ENCODE assay signal across 9 cellular contexts in genomic region chr16:600781-601180, GRCh38. TPM values are rescaled to one million over a fixed set of nuclear protein-coding genes. Genes with fewer than 3 reads are reported as not detected.
DNase-seq lines count a peak whose midpoint lies in the region; ATAC-seq, FAIRE-seq and TF ChIP-seq lines count a peak whose summit lies in the region.
"Had no signal": no experiment of that assay in that cellular context is flagged by ENCODE, and none has a peak within 500 bp of the region (broad histone marks: within the 10 kb centered on the region; RNA-seq: fewer than 3 reads in every experiment).

No MANE protein-coding gene starts in this region.

- no peak overlapping the region for H3K9ac ChIP-seq in kidney (ENCODE audit: low read length in 2 of 2)

- in situ Hi-C loops in G401 (cut with HindIII; ENCODE audit: low sequenced_read_pairs) = no loop called here

- no peak for FAIRE-seq in kidney (lab: Jason Lieb, UNC)

- H3K36me3 ChIP-seq in kidney (ENCODE audit: control insufficient read depth in 1 of 2, insufficient read depth in 2 of 2, low read length in 2 of 2) = peaks cover 2 to 5% of the 10 kb centered on the region in 2 donors
- H3K36me3 ChIP-seq in naive thymus-derived CD4-positive, alpha-beta T cell (ENCODE audit: control insufficient read depth in 2 of 3, insufficient read depth in 3 of 3, low read length in 3 of 3) = peaks cover 0 to 10% (median 0%) of the 10 kb centered on the region in 3 experiments

- H3K4me3 ChIP-seq in kidney (ENCODE audit: low read length in 2 of 2) = no peak overlapping the region
- no peak overlapping the region for H3K4me3 ChIP-seq in naive thymus-derived CD4-positive, alpha-beta T cell (ENCODE audit: low read length)

- no peaks in the 10 kb centered on the region for H3K27me3 Mint-ChIP-seq in WTC11 (ENCODE audit: low read depth)
- no peaks in the 10 kb centered on the region for H3K27me3 Mint-ChIP-seq in naive thymus-derived CD4-positive, alpha-beta T cell
- H3K27me3 Mint-ChIP-seq in activated CD4-positive, alpha-beta T cell treated with anti-CD3 and anti-CD28 coated beads, Interleukin-2, amount 10 ng/mL, durations not matched to agents 24 days and 14 days = no peaks in the 10 kb centered on the region
- H3K27me3 Mint-ChIP-seq in activated T-helper 2 cell treated with anti-CD3 and anti-CD28 coated beads, Interferon-gamma antibody, Interleukin-2, Interleukin-4, amounts not matched to agents 10 μg/mL and 5 μg/mL and 100 μg/mL, durations not matched to agents 14 hours and 24 hours and 36 hours (ENCODE audit: low read depth) = no peaks in the 10 kb centered on the region

- ATAC-seq in WTC11 = peak; percentile 89
- ATAC-seq in naive thymus-derived CD4-positive, alpha-beta T cell = no peak

- H3K27me3 ChIP-seq in naive thymus-derived CD4-positive, alpha-beta T cell (ENCODE audit: control insufficient read depth in 2 of 2, insufficient read depth in 2 of 2, low read length in 2 of 2) = no peaks in the 10 kb centered on the region

- H3K36me3 Mint-ChIP-seq in WTC11 = peaks cover 27% of the 10 kb centered on the region
- H3K36me3 Mint-ChIP-seq in naive thymus-derived CD4-positive, alpha-beta T cell = peaks cover 0 to 14% (median 0%) of the 10 kb centered on the region in 5 donors
- peaks cover 12% of the 10 kb centered on the region for H3K36me3 Mint-ChIP-seq in activated CD4-positive, alpha-beta T cell treated with anti-CD3 and anti-CD28 coated beads, Interleukin-2, amount 10 ng/mL, durations not matched to agents 24 days and 14 days (ENCODE audit: low read depth)
- peaks cover 17% of the 10 kb centered on the region for H3K36me3 Mint-ChIP-seq in activated T-helper 2 cell treated with anti-CD3 and anti-CD28 coated beads, Interferon-gamma antibody, Interleukin-2, Interleukin-4, amounts not matched to agents 10 μg/mL and 5 μg/mL and 100 μg/mL, durations not matched to agents 14 hours and 24 hours and 36 hours (ENCODE audit: low read depth)

- H3K27ac Mint-ChIP-seq in WTC11 = peak overlapping the region; percentile 22; the same call in 1 of the 2 replicates
- no peak overlapping the region for H3K27ac Mint-ChIP-seq in naive thymus-derived CD4-positive, alpha-beta T cell
- H3K27ac Mint-ChIP-seq in activated CD4-positive, alpha-beta T cell treated with anti-CD3 and anti-CD28 coated beads, Interleukin-2, amount 10 ng/mL, durations not matched to agents 24 days and 14 days = no peak overlapping the region
- H3K27ac Mint-ChIP-seq in activated T-helper 2 cell treated with anti-CD3 and anti-CD28 coated beads, Interferon-gamma antibody, Interleukin-2, Interleukin-4, amounts not matched to agents 10 μg/mL and 5 μg/mL and 100 μg/mL, durations not matched to agents 14 hours and 24 hours and 36 hours = no peak overlapping the region

- DNase-seq in G401 (ENCODE audit: low spot score) (peak; percentile 69), HuH-7 (ENCODE audit: low spot score) (peak; percentile 39), WTC11 (ENCODE audit: low spot score) (no peak), kidney (no peak)
- no peak for DNase-seq in naive thymus-derived CD4-positive, alpha-beta T cell
- no peak for DNase-seq in activated CD4-positive, alpha-beta T cell treated with anti-CD3 and anti-CD28 coated beads, Interleukin-2, amount 10 ng/mL, durations not matched to agents 24 days and 14 days
- DNase-seq in activated T-cell treated with anti-CD3 and anti-CD28 coated beads, Interleukin-2, amount 50 U/mL, for 1 hour = no peak
- DNase-seq in activated T-helper 2 cell treated with anti-CD3 and anti-CD28 coated beads, Interferon-gamma antibody, Interleukin-2, Interleukin-4, amounts not matched to agents 10 μg/mL and 5 μg/mL and 100 μg/mL, durations not matched to agents 14 hours and 24 hours and 36 hours (ENCODE audit: low spot score) = no peak
- DNase-seq: RPMI8226 had no signal

- peaks cover 12% of the 10 kb centered on the region for H3K9me3 Mint-ChIP-seq in WTC11
- no peaks in the 10 kb centered on the region for H3K9me3 Mint-ChIP-seq in naive thymus-derived CD4-positive, alpha-beta T cell
- H3K9me3 Mint-ChIP-seq in activated CD4-positive, alpha-beta T cell treated with anti-CD3 and anti-CD28 coated beads, Interleukin-2, amount 10 ng/mL, durations not matched to agents 24 days and 14 days = no peaks in the 10 kb centered on the region
- no peaks in the 10 kb centered on the region for H3K9me3 Mint-ChIP-seq in activated T-helper 2 cell treated with anti-CD3 and anti-CD28 coated beads, Interferon-gamma antibody, Interleukin-2, Interleukin-4, amounts not matched to agents 10 μg/mL and 5 μg/mL and 100 μg/mL, durations not matched to agents 14 hours and 24 hours and 36 hours

- H3K4me3 Mint-ChIP-seq in WTC11 = no peak overlapping the region
- H3K4me3 Mint-ChIP-seq in naive thymus-derived CD4-positive, alpha-beta T cell = no peak overlapping the region
- H3K4me3 Mint-ChIP-seq in activated CD4-positive, alpha-beta T cell treated with anti-CD3 and anti-CD28 coated beads, Interleukin-2, amount 10 ng/mL, durations not matched to agents 24 days and 14 days = no peak overlapping the region
- H3K4me3 Mint-ChIP-seq in activated T-helper 2 cell treated with anti-CD3 and anti-CD28 coated beads, Interferon-gamma antibody, Interleukin-2, Interleukin-4, amounts not matched to agents 10 μg/mL and 5 μg/mL and 100 μg/mL, durations not matched to agents 14 hours and 24 hours and 36 hours (ENCODE audit: low read depth) = no peak overlapping the region

- intact Hi-C loops in kidney (cut with DNase I) = no loop called here
- intact Hi-C loops in naive thymus-derived CD4-positive, alpha-beta T cell (cut with micrococcal nuclease) = no loop called here
- intact Hi-C loops in activated CD4-positive, alpha-beta T cell treated with anti-CD3 and anti-CD28 coated beads, Interleukin-2, amount 10 ng/mL, durations not matched to agents 24 days and 14 days (cut with micrococcal nuclease) = no loop called here
- intact Hi-C loops in activated T-helper 2 cell treated with anti-CD3 and anti-CD28 coated beads, Interferon-gamma antibody, Interleukin-2, Interleukin-4, amounts not matched to agents 10 μg/mL and 5 μg/mL and 100 μg/mL, durations not matched to agents 14 hours and 24 hours and 36 hours (cut with micrococcal nuclease) = no loop called here

- H3K4me1 ChIP-seq in kidney (ENCODE audit: control insufficient read depth in 1 of 2, insufficient read depth in 1 of 2, low read depth in 1 of 2, low read length in 2 of 2) = peaks cover 0 to 6% of the 10 kb centered on the region in 2 donors
- no peaks in the 10 kb centered on the region for H3K4me1 ChIP-seq in naive thymus-derived CD4-positive, alpha-beta T cell (ENCODE audit: control insufficient read depth in 2 of 2, insufficient read depth in 2 of 2, low read length in 2 of 2)

- POLR2A ChIA-PET in WTC11 (lab: Charles Lee) = interaction anchor here (0.6 to 1.0 kb wide), 3 partner anchors 9 to 169 kb away, joined by 3 to 6 read pairs (median 4); no protein-coding TSS in a partner anchor
- POLR2A ChIA-PET in naive thymus-derived CD4-positive, alpha-beta T cell (lab: Charles Lee) = interaction anchor here (0.7 kb wide), 1 partner anchor 35 kb away, joined by 4 read pairs; the partner anchor contains the start of gene METTL26

- CTCF ChIA-PET in WTC11 (lab: Charles Lee) = interaction anchor here (0.6 to 2.9 kb wide), 24 partner anchors 9 to 248 kb away, joined by 3 to 21 read pairs (median 4); partner anchors contain the start of genes CAPN15, MRPL28, RHBDL1 and WDR90
- CTCF ChIA-PET in naive thymus-derived CD4-positive, alpha-beta T cell (lab: Charles Lee) = interaction anchor here (1.3 kb wide), 1 partner anchor 24 kb away, joined by 10 read pairs; no protein-coding TSS in a partner anchor

- peaks cover 0 to 4% of the 10 kb centered on the region in 2 donors for H3K9me3 ChIP-seq in kidney (ENCODE audit: control insufficient read depth in 1 of 2, low read length in 2 of 2)
- H3K9me3 ChIP-seq in naive thymus-derived CD4-positive, alpha-beta T cell (ENCODE audit: control insufficient read depth in 2 of 3, low read length in 3 of 3) = peaks cover 0 to 4% (median 0%) of the 10 kb centered on the region in 3 experiments

- no peaks in the 10 kb centered on the region for H3K4me1 Mint-ChIP-seq in WTC11
- peaks cover 3 to 24% (median 18%) of the 10 kb centered on the region in 7 donors for H3K4me1 Mint-ChIP-seq in naive thymus-derived CD4-positive, alpha-beta T cell
- peaks cover 4% of the 10 kb centered on the region for H3K4me1 Mint-ChIP-seq in activated CD4-positive, alpha-beta T cell treated with anti-CD3 and anti-CD28 coated beads, Interleukin-2, amount 10 ng/mL, durations not matched to agents 24 days and 14 days
- peaks cover 4% of the 10 kb centered on the region for H3K4me1 Mint-ChIP-seq in activated T-helper 2 cell treated with anti-CD3 and anti-CD28 coated beads, Interferon-gamma antibody, Interleukin-2, Interleukin-4, amounts not matched to agents 10 μg/mL and 5 μg/mL and 100 μg/mL, durations not matched to agents 14 hours and 24 hours and 36 hours (ENCODE audit: low read depth)

- H3K27ac ChIP-seq in kidney (ENCODE audit: low read depth in 2 of 2, low read length in 2 of 2) = no peak overlapping the region
- no peak overlapping the region for H3K27ac ChIP-seq in naive thymus-derived CD4-positive, alpha-beta T cell (ENCODE audit: low read depth, low read length)

- TF ChIP-seq CTCF in WTC11 (IDR thresholded peaks at IDR 0.05) (no peak), kidney (IDR thresholded peaks at IDR 0.05; ENCODE audit: borderline replicate concordance, extremely low read depth, insufficient read depth) (peak; percentile 20)

RNA-seq across cellular contexts. Expression of gene RAB40C, which starts 10.9 kb away (rescaled TPM):
- total RNA-seq in G401 (2014; rRNA removed; shearing (Covaris generic)) = 28.6 and 32.2 TPM in 2 replicates
- 22.5 to 28.0 TPM (median 26.2 TPM) in 3 replicates for total RNA-seq in WTC11 (2021)
- 24.0 TPM for total RNA-seq in kidney
- polyA plus RNA-seq in kidney (ENCODE audit: insufficient read depth, low read depth, low replicate concordance) = 18.1 TPM
- total RNA-seq in naive thymus-derived CD4-positive, alpha-beta T cell = 10 to 100 TPM; 15.8 to 23.2 (median 17.8) TPM
- 10 to 100 TPM in 1 of 2 donors, 1 to 10 TPM in 1; 7.9 to 17.5 TPM for polyA plus RNA-seq in naive thymus-derived CD4-positive, alpha-beta T cell
- total RNA-seq in activated CD4-positive, alpha-beta T cell treated with anti-CD3 and anti-CD28 coated beads, Interleukin-2, amount 10 ng/mL, durations not matched to agents 24 days and 14 days = 12.5 and 16.5 TPM in 2 replicates
- total RNA-seq in activated T-helper 2 cell treated with anti-CD3 and anti-CD28 coated beads, Interferon-gamma antibody, Interleukin-2, Interleukin-4, amounts not matched to agents 10 μg/mL and 5 μg/mL and 100 μg/mL, durations not matched to agents 14 hours and 24 hours and 36 hours = 13.4 and 16.2 TPM in 2 replicates

RNA-seq across cellular contexts. Expression of gene WFIKKN1, which starts 30.0 kb away (rescaled TPM):
- total RNA-seq in G401 (2014; rRNA removed; shearing (Covaris generic)) = 44.6 and 64.4 TPM in 2 replicates
- total RNA-seq in WTC11 (2021) = 12.3 to 18.6 TPM (median 17.3 TPM) in 3 replicates
- 0.69 TPM for total RNA-seq in kidney
- polyA plus RNA-seq in kidney (ENCODE audit: insufficient read depth, low read depth, low replicate concordance) = 1.8 TPM
- under 1 TPM; 0.34 to 0.81 (median 0.56) TPM for total RNA-seq in naive thymus-derived CD4-positive, alpha-beta T cell
- not detected for polyA plus RNA-seq in naive thymus-derived CD4-positive, alpha-beta T cell
- total RNA-seq in activated CD4-positive, alpha-beta T cell treated with anti-CD3 and anti-CD28 coated beads, Interleukin-2, amount 10 ng/mL, durations not matched to agents 24 days and 14 days = 0.44 and 0.45 TPM in 2 replicates
- total RNA-seq in activated T-helper 2 cell treated with anti-CD3 and anti-CD28 coated beads, Interferon-gamma antibody, Interleukin-2, Interleukin-4, amounts not matched to agents 10 μg/mL and 5 μg/mL and 100 μg/mL, durations not matched to agents 14 hours and 24 hours and 36 hours = 0.32 and 0.57 TPM in 2 replicates

RNA-seq across cellular contexts. Expression of gene PIGQ, which starts 31.0 kb away (rescaled TPM):
- 38.8 and 54.4 TPM in 2 replicates for total RNA-seq in G401 (2014; rRNA removed; shearing (Covaris generic))
- total RNA-seq in WTC11 (2021) (57.7 to 63.7 TPM (median 60.8 TPM) in 3 replicates), kidney (92.9 TPM)
- polyA plus RNA-seq in kidney (ENCODE audit: insufficient read depth, low read depth, low replicate concordance) = 118 TPM
- total RNA-seq in naive thymus-derived CD4-positive, alpha-beta T cell = 10 to 100 TPM; 27.1 to 63.0 (median 45.1) TPM
- polyA plus RNA-seq in naive thymus-derived CD4-positive, alpha-beta T cell = 10 to 100 TPM; 12.3 to 16.2 TPM
- total RNA-seq in activated CD4-positive, alpha-beta T cell treated with anti-CD3 and anti-CD28 coated beads, Interleukin-2, amount 10 ng/mL, durations not matched to agents 24 days and 14 days = 43.2 and 50.3 TPM in 2 replicates
- total RNA-seq in activated T-helper 2 cell treated with anti-CD3 and anti-CD28 coated beads, Interferon-gamma antibody, Interleukin-2, Interleukin-4, amounts not matched to agents 10 μg/mL and 5 μg/mL and 100 μg/mL, durations not matched to agents 14 hours and 24 hours and 36 hours = 43.4 and 44.9 TPM in 2 replicates

RNA-seq across cellular contexts. Expression of gene NHLRC4, which starts 34.0 kb away (rescaled TPM):
- total RNA-seq in G401 (2014; rRNA removed; shearing (Covaris generic)) = 2.7 and 4.1 TPM in 2 replicates
- 0.76 to 0.92 TPM (median 0.87 TPM) in 3 replicates for total RNA-seq in WTC11 (2021)
- 3.3 TPM for total RNA-seq in kidney
- 17.4 TPM for polyA plus RNA-seq in kidney (ENCODE audit: insufficient read depth, low read depth, low replicate concordance)
- 1 to 10 TPM; 1.6 to 5.8 (median 3.2) TPM for total RNA-seq in naive thymus-derived CD4-positive, alpha-beta T cell
- 1 to 10 TPM; 4.6 to 5.1 TPM for polyA plus RNA-seq in naive thymus-derived CD4-positive, alpha-beta T cell
- total RNA-seq in activated CD4-positive, alpha-beta T cell treated with anti-CD3 and anti-CD28 coated beads, Interleukin-2, amount 10 ng/mL, durations not matched to agents 24 days and 14 days = 1.1 TPM in 2 replicates
- total RNA-seq in activated T-helper 2 cell treated with anti-CD3 and anti-CD28 coated beads, Interferon-gamma antibody, Interleukin-2, Interleukin-4, amounts not matched to agents 10 μg/mL and 5 μg/mL and 100 μg/mL, durations not matched to agents 14 hours and 24 hours and 36 hours = 1.1 and 1.3 TPM in 2 replicates

RNA-seq across cellular contexts. Expression of gene METTL26, which starts 35.3 kb away (rescaled TPM):
- total RNA-seq in G401 (2014; rRNA removed; shearing (Covaris generic)) = 119 and 161 TPM in 2 replicates
- 115 to 121 TPM (median 115 TPM) in 3 replicates for total RNA-seq in WTC11 (2021)
- 44.2 TPM for total RNA-seq in kidney
- 183 TPM for polyA plus RNA-seq in kidney (ENCODE audit: insufficient read depth, low read depth, low replicate concordance)
- total RNA-seq in naive thymus-derived CD4-positive, alpha-beta T cell = 10 to 100 TPM; 41.7 to 97.5 (median 64.0) TPM
- 10 to 100 TPM; 95.8 to 96.9 TPM for polyA plus RNA-seq in naive thymus-derived CD4-positive, alpha-beta T cell
- total RNA-seq in activated CD4-positive, alpha-beta T cell treated with anti-CD3 and anti-CD28 coated beads, Interleukin-2, amount 10 ng/mL, durations not matched to agents 24 days and 14 days = 146 and 153 TPM in 2 replicates
- total RNA-seq in activated T-helper 2 cell treated with anti-CD3 and anti-CD28 coated beads, Interferon-gamma antibody, Interleukin-2, Interleukin-4, amounts not matched to agents 10 μg/mL and 5 μg/mL and 100 μg/mL, durations not matched to agents 14 hours and 24 hours and 36 hours = 128 and 131 TPM in 2 replicates

Comparison
In these comparisons a context has a peak if more than half of its experiments do, and no peak if none do; other contexts are left out.
1. DNase-seq: peak in G401 (single experiment) and HuH-7 (single experiment); none in WTC11 (single experiment), kidney (single experiment), naive thymus-derived CD4-positive, alpha-beta T cell (0 of 9), activated CD4-positive, alpha-beta T cell treated with anti-CD3 and anti-CD28 coated beads, Interleukin-2, amount 10 ng/mL, durations not matched to agents 24 days and 14 days (single experiment), activated T-cell treated with anti-CD3 and anti-CD28 coated beads, Interleukin-2, amount 50 U/mL, for 1 hour (single experiment) and activated T-helper 2 cell treated with anti-CD3 and anti-CD28 coated beads, Interferon-gamma antibody, Interleukin-2, Interleukin-4, amounts not matched to agents 10 μg/mL and 5 μg/mL and 100 μg/mL, durations not matched to agents 14 hours and 24 hours and 36 hours (single experiment).